Comparison of ENCODE assay signal across 37 cellular contexts in genomic region chr20:63369024-63369530, GRCh38. TPM values are rescaled to one million over a fixed set of nuclear protein-coding genes. Genes with fewer than 3 reads are reported as not detected.
"Had no signal": no experiment of that assay in that cellular context is flagged by ENCODE, and none has a peak within 500 bp of the region (broad histone marks: within the 10 kb centered on the region; RNA-seq: fewer than 3 reads in every experiment).

No MANE protein-coding gene starts in this region.

- H3K36me3 ChIP-seq: ascending aorta, breast epithelium, Peyer's patch, SJSA1 had no signal

- H3K27ac Mint-ChIP-seq: activated CD4-positive, alpha-beta T cell treated with anti-CD3 and anti-CD28 coated beads for 36 hours; activated CD4-positive, alpha-beta T cell treated with anti-CD3 and anti-CD28 coated beads, Interleukin-2, amount 10 ng/mL, durations not matched to agents 7 days and 5 days; activated CD8-positive, alpha-beta T cell treated with anti-CD3 and anti-CD28 coated beads, Interleukin-2, amount 10 ng/mL, durations not matched to agents 7 days and 5 days; activated naive CD4-positive, alpha-beta T cell treated with anti-CD3 and anti-CD28 coated beads, Interleukin-2, amount 50 U/mL, for 24 hours; activated naive CD8-positive, alpha-beta T cell treated with anti-CD3 and anti-CD28 coated beads, Interleukin-2, amount 10 ng/mL, durations not matched to agents 7 days and 5 days; activated T-cell treated with anti-CD3 and anti-CD28 coated beads, Interleukin-2, amount 50 U/mL, for 24 hours; activated T-helper 2 cell treated with anti-CD3 and anti-CD28 coated beads, Interferon-gamma antibody, Interleukin-2, Interleukin-4, amounts not matched to agents 10 μg/mL and 5 μg/mL and 100 μg/mL, durations not matched to agents 14 hours and 24 hours and 36 hours; T-helper 1 cell treated with Interleukin-12 subunit alpha and Interleukin-12 subunit beta and Interleukin-4 antibody, amounts not matched to agents 30 μg/mL and 1 μg/mL, for 36 hours; T-helper 2 cell treated with Interferon-gamma antibody and Interleukin-4, amounts not matched to agents 5 μg/mL and 100 μg/mL, for 36 hours; WTC11 had no signal

- H3K36me3 Mint-ChIP-seq: activated naive CD4-positive, alpha-beta T cell treated with anti-CD3 and anti-CD28 coated beads, Interleukin-2, amount 50 U/mL, for 24 hours; activated naive CD8-positive, alpha-beta T cell treated with anti-CD3 and anti-CD28 coated beads, Interleukin-2, amount 10 ng/mL, durations not matched to agents 7 days and 5 days; WTC11 had no signal

- FAIRE-seq: TTC549 had no signal

- H3K4me1 Mint-ChIP-seq: activated CD4-positive, alpha-beta T cell treated with anti-CD3 and anti-CD28 coated beads for 36 hours; activated CD4-positive, alpha-beta T cell treated with anti-CD3 and anti-CD28 coated beads, Interleukin-2, amount 10 ng/mL, durations not matched to agents 7 days and 5 days; activated naive CD4-positive, alpha-beta T cell treated with anti-CD3 and anti-CD28 coated beads, Interleukin-2, amount 50 U/mL, for 24 hours; activated naive CD8-positive, alpha-beta T cell treated with anti-CD3 and anti-CD28 coated beads, Interleukin-2, amount 10 ng/mL, durations not matched to agents 7 days and 5 days had no signal

- H3K27me3 Mint-ChIP-seq: activated CD4-positive, alpha-beta T cell treated with anti-CD3 and anti-CD28 coated beads, Interleukin-2, amount 10 ng/mL, durations not matched to agents 7 days and 5 days; activated naive CD8-positive, alpha-beta T cell treated with anti-CD3 and anti-CD28 coated beads, Interleukin-2, amount 10 ng/mL, durations not matched to agents 7 days and 5 days had no signal

- H3K4me1 ChIP-seq: ascending aorta, breast epithelium, Peyer's patch, SJSA1 had no signal

- H3K27ac ChIP-seq: ascending aorta, breast epithelium, KMS-11, Peyer's patch, SJSA1 had no signal

- H3K9me3 ChIP-seq: ascending aorta, breast epithelium, Peyer's patch, SJSA1, SK-N-SH had no signal

- H3K4me3 ChIP-seq: ascending aorta, breast epithelium, Peyer's patch, SJSA1 had no signal

- H3K9ac ChIP-seq: KMS-11, SK-N-SH had no signal

- ATAC-seq: activated CD4-positive, alpha-beta T cell treated with anti-CD3 and anti-CD28 coated beads for 36 hours; activated CD4-positive, CD25-positive, alpha-beta regulatory T cell treated with anti-CD3 and anti-CD28 coated beads, Interleukin-2, amount 50 U/mL, for 24 hours; activated CD8-positive, alpha-beta T cell treated with anti-CD3 and anti-CD28 coated beads, Interleukin-2, amount 10 ng/mL, durations not matched to agents 7 days and 5 days; PC-3 had no signal

- H3K9me3 Mint-ChIP-seq: activated CD4-positive, alpha-beta T cell treated with anti-CD3 and anti-CD28 coated beads, Interleukin-2, amount 10 ng/mL, durations not matched to agents 7 days and 5 days; activated naive CD4-positive, alpha-beta T cell treated with anti-CD3 and anti-CD28 coated beads, Interleukin-2, amount 50 U/mL, for 24 hours; activated naive CD8-positive, alpha-beta T cell treated with anti-CD3 and anti-CD28 coated beads, Interleukin-2, amount 10 ng/mL, durations not matched to agents 7 days and 5 days; activated T-cell treated with anti-CD3 and anti-CD28 coated beads, Interleukin-2, amount 50 U/mL, for 24 hours; activated T-helper 2 cell treated with anti-CD3 and anti-CD28 coated beads, Interferon-gamma antibody, Interleukin-2, Interleukin-4, amounts not matched to agents 10 μg/mL and 5 μg/mL and 100 μg/mL, durations not matched to agents 14 hours and 24 hours and 36 hours; T-helper 1 cell treated with Interleukin-12 subunit alpha and Interleukin-12 subunit beta and Interleukin-4 antibody, amounts not matched to agents 30 μg/mL and 1 μg/mL, for 36 hours; T-helper 2 cell treated with Interferon-gamma antibody and Interleukin-4, amounts not matched to agents 5 μg/mL and 100 μg/mL, for 36 hours; WTC11 had no signal

- H3K4me2 ChIP-seq: KMS-11, SK-N-SH had no signal

- DNase-seq: activated CD4-positive, alpha-beta T cell treated with anti-CD3 and anti-CD28 coated beads for 36 hours; activated CD4-positive, alpha-beta T cell treated with anti-CD3 and anti-CD28 coated beads, Interleukin-2, amount 10 ng/mL, durations not matched to agents 7 days and 5 days; activated CD4-positive, alpha-beta T cell treated with anti-CD3 and anti-CD28 coated beads, Interleukin-2, amount 50 U/mL, for 48 hours; activated CD8-positive, alpha-beta T cell treated with anti-CD3 and anti-CD28 coated beads, Interleukin-2, amount 10 ng/mL, durations not matched to agents 7 days and 5 days; activated gamma-delta T cell; activated naive CD4-positive, alpha-beta T cell treated with Interleukin-2 at 50 U/mL for 16 hours; activated naive CD8-positive, alpha-beta T cell treated with anti-CD3 and anti-CD28 coated beads, Interleukin-2, amount 10 ng/mL, durations not matched to agents 7 days and 5 days; activated T-cell treated with anti-CD3 and anti-CD28 coated beads, Interleukin-2, amount 50 U/mL, for 24 hours; amygdala; caudate nucleus; MM.1S; MV-4-11; NCI-H1092; NCI-H1436 treated with DMSO at 0.1 percent for 48 hours; NCI-H1694 treated with DMSO at 0.1 percent for 48 hours; NCI-H2029; NCI-H345; NCI-H524 treated with DMSO at 0.1 percent for 48 hours; PC-3; Peyer's patch; RPMI8226; SHP77 treated with DMSO at 0.1 percent for 48 hours; SK-N-SH had no signal

- H3K27me3 ChIP-seq: ascending aorta, Peyer's patch had no signal

- H3K4me3 Mint-ChIP-seq: activated CD4-positive, alpha-beta T cell treated with anti-CD3 and anti-CD28 coated beads for 36 hours; activated CD4-positive, alpha-beta T cell treated with anti-CD3 and anti-CD28 coated beads, Interleukin-2, amount 10 ng/mL, durations not matched to agents 7 days and 5 days; activated CD8-positive, alpha-beta T cell treated with anti-CD3 and anti-CD28 coated beads, Interleukin-2, amount 10 ng/mL, durations not matched to agents 7 days and 5 days; activated naive CD4-positive, alpha-beta T cell treated with anti-CD3 and anti-CD28 coated beads, Interleukin-2, amount 50 U/mL, for 24 hours; activated naive CD8-positive, alpha-beta T cell treated with anti-CD3 and anti-CD28 coated beads, Interleukin-2, amount 10 ng/mL, durations not matched to agents 7 days and 5 days; activated T-cell treated with anti-CD3 and anti-CD28 coated beads, Interleukin-2, amount 50 U/mL, for 24 hours; T-helper 1 cell treated with Interleukin-12 subunit alpha and Interleukin-12 subunit beta and Interleukin-4 antibody, amounts not matched to agents 30 μg/mL and 1 μg/mL, for 36 hours; T-helper 2 cell treated with Interferon-gamma antibody and Interleukin-4, amounts not matched to agents 5 μg/mL and 100 μg/mL, for 36 hours; WTC11 had no signal

RNA-seq across cellular contexts. Expression of gene CHRNA4, which starts 7.9 kb away (rescaled TPM):
- total RNA-seq: activated CD4-positive, alpha-beta T cell treated with anti-CD3 and anti-CD28 coated beads for 36 hours; activated CD4-positive, alpha-beta T cell treated with anti-CD3 and anti-CD28 coated beads, Interleukin-2, amount 10 ng/mL, durations not matched to agents 7 days and 5 days; activated CD8-positive, alpha-beta T cell treated with anti-CD3 and anti-CD28 coated beads, Interleukin-2, amount 10 ng/mL, durations not matched to agents 7 days and 5 days; activated naive CD8-positive, alpha-beta T cell treated with anti-CD3 and anti-CD28 coated beads, Interleukin-2, amount 10 ng/mL, durations not matched to agents 7 days and 5 days; activated T-helper 2 cell treated with anti-CD3 and anti-CD28 coated beads, Interferon-gamma antibody, Interleukin-2, Interleukin-4, amounts not matched to agents 10 μg/mL and 5 μg/mL and 100 μg/mL, durations not matched to agents 14 hours and 24 hours and 36 hours; ascending aorta; breast epithelium; LHCN-M2; NCI-H460; PC-3; Peyer's patch; SJSA1 had no signal
- polyA plus RNA-seq: adipose tissue, SK-N-SH had no signal
